Comparison of ENCODE assay signal across 8 cellular contexts in genomic region chr20:50110141-50111047, GRCh38. TPM values are rescaled to one million over a fixed set of nuclear protein-coding genes. Genes with fewer than 3 reads are reported as not detected.
DNase-seq lines count a peak whose midpoint lies in the region; ATAC-seq and TF ChIP-seq lines count a peak whose summit lies in the region.

No MANE protein-coding gene starts in this region.

- peaks cover 91% of the 10 kb centered on the region for H3K4me1 ChIP-seq in CD4-positive, alpha-beta memory T cell (ENCODE audit: insufficient read depth, low read length)
- H3K4me1 ChIP-seq in mucosa of stomach (ENCODE audit: control insufficient read depth, insufficient read depth, low read length): peaks cover 52% of the 10 kb centered on the region

- no peaks in the 10 kb centered on the region for H3K27me3 ChIP-seq in CD4-positive, alpha-beta memory T cell (ENCODE audit: insufficient read depth, low read length)
- no peaks in the 10 kb centered on the region for H3K27me3 ChIP-seq in mucosa of stomach (ENCODE audit: control insufficient read depth, insufficient read depth, low read length)

- no peak for TF ChIP-seq CTCF in brain (conservative IDR thresholded peaks at IDR 0.05)

- H3K9me3 Mint-ChIP-seq in CD4-positive, alpha-beta memory T cell: no peaks in the 10 kb centered on the region
- H3K9me3 Mint-ChIP-seq in brain: no peaks in the 10 kb centered on the region

- DNase-seq in CD4-positive, alpha-beta memory T cell: peak; percentile 47 to 68 (median 54)
- DNase-seq in NOMO-1 (lab: John Stamatoyannopoulos, UW; ENCODE audit: unreplicated experiment in 2 of 2) (peak; percentile 69 to 82), NCI-H2029 (lab: John Stamatoyannopoulos, UW) (no peak), COR-L47 (lab: John Stamatoyannopoulos, UW) (no peak)

- peak overlapping the region; percentile 88 for H3K27ac ChIP-seq in CD4-positive, alpha-beta memory T cell (ENCODE audit: low read depth, low read length)

- peak overlapping the region; percentile 11 for H3K9ac ChIP-seq in mucosa of stomach (ENCODE audit: low read length)

- H3K4me1 Mint-ChIP-seq in CD4-positive, alpha-beta memory T cell: peaks cover 68 to 95% (median 84%) of the 10 kb centered on the region in 4 donors
- H3K4me1 Mint-ChIP-seq in brain: peaks cover 90% of the 10 kb centered on the region

- H3K27me3 Mint-ChIP-seq in CD4-positive, alpha-beta memory T cell: no peaks in the 10 kb centered on the region
- H3K27me3 Mint-ChIP-seq in brain: no peaks in the 10 kb centered on the region

- no peaks in the 10 kb centered on the region for H3K9me3 ChIP-seq in CD4-positive, alpha-beta memory T cell (ENCODE audit: control insufficient read depth in 1 of 2, low read length in 2 of 2)
- no peaks in the 10 kb centered on the region for H3K9me3 ChIP-seq in mucosa of stomach (ENCODE audit: control insufficient read depth, low read length)

- ATAC-seq in GM21390 (IDR thresholded peaks at IDR 0.05; ENCODE audit: unreplicated experiment) (peak; percentile 40), GM18517 (IDR thresholded peaks at IDR 0.05; ENCODE audit: unreplicated experiment) (no peak)

- POLR2A ChIA-PET in CD4-positive, alpha-beta memory T cell (lab: Charles Lee; ENCODE audit: partially characterized antibody): interaction anchor here (0.8 to 1.7 kb wide), 8 partner anchors 10 to 59 kb away, joined by 3 to 10 read pairs (median 3); partner anchors contain the start of gene PEDS1

- peak overlapping the region; percentile 83 to 99 (median 92) for H3K27ac Mint-ChIP-seq in CD4-positive, alpha-beta memory T cell
- H3K27ac Mint-ChIP-seq in brain: peak overlapping the region; percentile 40 to 99 (median 83)

- peak overlapping the region; percentile 74 to 99 (median 98) for H3K4me3 Mint-ChIP-seq in CD4-positive, alpha-beta memory T cell
- peak overlapping the region; percentile 93 to 98 (median 96) for H3K4me3 Mint-ChIP-seq in brain

- CTCF ChIA-PET in CD4-positive, alpha-beta memory T cell (lab: Charles Lee; ENCODE audit: partially characterized antibody): interaction anchor here (1.0 to 8.0 kb wide), 7 partner anchors 10 to 59 kb away, joined by 3 to 43 read pairs (median 8); partner anchors contain the start of gene PEDS1

- H3K4me3 ChIP-seq in CD4-positive, alpha-beta memory T cell (ENCODE audit: low read length in 2 of 2): peak overlapping the region in 1 of 2 donors; percentile 0
- H3K4me3 ChIP-seq in mucosa of stomach (ENCODE audit: low read length): no peak overlapping the region

- intact Hi-C loops in CD4-positive, alpha-beta memory T cell (cut with micrococcal nuclease): loop anchor here (5.0 to 10.0 kb wide), 2 partner anchors 352 to 1066 kb away; partner anchors contain the start of gene CSE1L

- H3K36me3 Mint-ChIP-seq in CD4-positive, alpha-beta memory T cell: peaks cover 0 to 24% of the 10 kb centered on the region in 2 donors
- peaks cover 15% of the 10 kb centered on the region for H3K36me3 Mint-ChIP-seq in brain

- no peaks in the 10 kb centered on the region for H3K36me3 ChIP-seq in CD4-positive, alpha-beta memory T cell (ENCODE audit: insufficient read depth, low read length)
- no peaks in the 10 kb centered on the region for H3K36me3 ChIP-seq in mucosa of stomach (ENCODE audit: control insufficient read depth, insufficient read depth, low read length)

RNA-seq across cellular contexts. Expression of gene UBE2V1, which starts 2.6 kb away (rescaled TPM):
- 100 to 1,000 TPM; 131 to 133 TPM for total RNA-seq in CD4-positive, alpha-beta memory T cell
- 100 to 1,000 TPM; 151 to 176 TPM for polyA plus RNA-seq in CD4-positive, alpha-beta memory T cell
- 166 TPM for polyA plus RNA-seq in brain (ENCODE audit: insufficient read depth, low read depth, low replicate concordance)

RNA-seq across cellular contexts. Expression of gene PEDS1, which starts 43.1 kb away (rescaled TPM):
- total RNA-seq in CD4-positive, alpha-beta memory T cell: 10 to 100 TPM; 16.8 TPM
- polyA plus RNA-seq in CD4-positive, alpha-beta memory T cell: 10 to 100 TPM; 14.7 to 25.1 TPM
- 45.1 TPM for polyA plus RNA-seq in brain (ENCODE audit: insufficient read depth, low read depth, low replicate concordance)

Comparison
In these comparisons a context has a peak if more than half of its experiments do, and no peak if none do; other contexts are left out.
1. DNase-seq: peak in CD4-positive, alpha-beta memory T cell (5 of 5) and NOMO-1 (2 of 2); none in NCI-H2029 (single experiment) and COR-L47 (single experiment).